1 cellular context compared by ENCODE assay signal in the genomic region with DNA sequence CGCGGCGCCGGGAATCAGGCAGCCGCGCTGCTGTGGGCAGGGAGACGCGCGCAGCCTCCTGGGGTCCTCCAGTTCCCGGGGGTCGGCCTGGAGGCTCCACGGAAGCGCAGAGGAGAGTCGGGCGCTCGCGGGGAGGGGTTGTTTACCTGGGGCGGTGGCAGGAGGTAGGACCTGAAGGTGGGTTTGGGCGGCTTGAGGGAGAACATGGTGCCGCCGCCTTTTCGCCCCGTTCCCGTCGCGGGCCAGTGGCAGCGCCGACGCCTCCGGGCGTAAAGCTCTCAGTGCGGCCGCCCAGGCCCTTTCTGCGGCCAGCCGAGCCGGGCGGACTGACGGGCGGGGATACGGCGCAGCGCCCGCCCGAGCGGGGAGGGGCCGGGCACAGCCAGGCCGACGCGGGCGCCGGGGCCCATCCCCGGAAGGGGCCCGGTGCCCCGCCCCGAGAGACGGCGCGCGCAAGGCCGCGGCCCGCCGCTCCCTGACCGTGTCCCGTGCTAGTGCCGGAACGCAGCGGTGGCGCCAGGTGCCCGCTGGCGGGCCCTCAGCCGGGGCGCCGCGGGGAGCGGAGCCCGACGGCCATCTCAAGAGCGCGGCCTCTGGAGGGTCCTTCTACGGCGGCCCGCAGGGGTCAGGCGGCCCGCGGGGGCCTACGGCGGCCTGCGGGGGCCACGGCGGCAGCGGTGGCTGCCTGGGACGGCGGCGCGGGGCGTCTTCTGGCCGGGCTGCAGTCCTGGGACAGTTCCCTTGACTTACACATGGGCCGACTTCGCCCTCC.
TF ChIP-seq lines count a peak whose summit lies in the region.

A gene with protein sequence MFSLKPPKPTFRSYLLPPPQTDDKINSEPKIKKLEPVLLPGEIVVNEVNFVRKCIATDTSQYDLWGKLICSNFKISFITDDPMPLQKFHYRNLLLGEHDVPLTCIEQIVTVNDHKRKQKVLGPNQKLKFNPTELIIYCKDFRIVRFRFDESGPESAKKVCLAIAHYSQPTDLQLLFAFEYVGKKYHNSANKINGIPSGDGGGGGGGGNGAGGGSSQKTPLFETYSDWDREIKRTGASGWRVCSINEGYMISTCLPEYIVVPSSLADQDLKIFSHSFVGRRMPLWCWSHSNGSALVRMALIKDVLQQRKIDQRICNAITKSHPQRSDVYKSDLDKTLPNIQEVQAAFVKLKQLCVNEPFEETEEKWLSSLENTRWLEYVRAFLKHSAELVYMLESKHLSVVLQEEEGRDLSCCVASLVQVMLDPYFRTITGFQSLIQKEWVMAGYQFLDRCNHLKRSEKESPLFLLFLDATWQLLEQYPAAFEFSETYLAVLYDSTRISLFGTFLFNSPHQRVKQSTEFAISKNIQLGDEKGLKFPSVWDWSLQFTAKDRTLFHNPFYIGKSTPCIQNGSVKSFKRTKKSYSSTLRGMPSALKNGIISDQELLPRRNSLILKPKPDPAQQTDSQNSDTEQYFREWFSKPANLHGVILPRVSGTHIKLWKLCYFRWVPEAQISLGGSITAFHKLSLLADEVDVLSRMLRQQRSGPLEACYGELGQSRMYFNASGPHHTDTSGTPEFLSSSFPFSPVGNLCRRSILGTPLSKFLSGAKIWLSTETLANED (minus strand): TSS at position 328 of the 772 bp plus-strand sequence. CDS start 122 bp downstream, at position 206.

TF ChIP-seq in K562, 482 proteins besides CTCF, POLR2A, EP300 and RAD21 (continued from another document and continues in another):
- TF ChIP-seq, protein P1, sequence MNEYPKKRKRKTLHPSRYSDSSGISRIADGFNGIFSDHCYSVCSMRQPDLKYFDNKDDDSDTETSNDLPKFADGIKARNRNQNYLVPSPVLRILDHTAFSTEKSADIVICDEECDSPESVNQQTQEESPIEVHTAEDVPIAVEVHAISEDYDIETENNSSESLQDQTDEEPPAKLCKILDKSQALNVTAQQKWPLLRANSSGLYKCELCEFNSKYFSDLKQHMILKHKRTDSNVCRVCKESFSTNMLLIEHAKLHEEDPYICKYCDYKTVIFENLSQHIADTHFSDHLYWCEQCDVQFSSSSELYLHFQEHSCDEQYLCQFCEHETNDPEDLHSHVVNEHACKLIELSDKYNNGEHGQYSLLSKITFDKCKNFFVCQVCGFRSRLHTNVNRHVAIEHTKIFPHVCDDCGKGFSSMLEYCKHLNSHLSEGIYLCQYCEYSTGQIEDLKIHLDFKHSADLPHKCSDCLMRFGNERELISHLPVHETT (CRISPR knock-in tag; conservative IDR thresholded peaks at IDR 0.05 in 1 of 2, IDR thresholded peaks at IDR 0.05 in 1 of 2) = peak in 1 of 2 experiments; percentile 86; a peak in 1 of 4 replicates
- TF ChIP-seq EWSR1 (IDR thresholded peaks at IDR 0.05; ENCODE audit: borderline replicate concordance, low read depth, partially characterized antibody) = no peak
- no peak for TF ChIP-seq SETDB1 (IDR thresholded peaks at IDR 0.05; ENCODE audit: low read length)
- no peak for TF ChIP-seq ERF (CRISPR knock-in tag; IDR thresholded peaks at IDR 0.05)
- TF ChIP-seq, protein P2, sequence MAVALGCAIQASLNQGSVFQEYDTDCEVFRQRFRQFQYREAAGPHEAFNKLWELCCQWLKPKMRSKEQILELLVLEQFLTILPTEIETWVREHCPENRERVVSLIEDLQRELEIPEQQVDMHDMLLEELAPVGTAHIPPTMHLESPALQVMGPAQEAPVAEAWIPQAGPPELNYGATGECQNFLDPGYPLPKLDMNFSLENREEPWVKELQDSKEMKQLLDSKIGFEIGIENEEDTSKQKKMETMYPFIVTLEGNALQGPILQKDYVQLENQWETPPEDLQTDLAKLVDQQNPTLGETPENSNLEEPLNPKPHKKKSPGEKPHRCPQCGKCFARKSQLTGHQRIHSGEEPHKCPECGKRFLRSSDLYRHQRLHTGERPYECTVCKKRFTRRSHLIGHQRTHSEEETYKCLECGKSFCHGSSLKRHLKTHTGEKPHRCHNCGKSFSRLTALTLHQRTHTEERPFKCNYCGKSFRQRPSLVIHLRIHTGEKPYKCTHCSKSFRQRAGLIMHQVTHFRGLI (CRISPR knock-in tag; IDR thresholded peaks at IDR 0.05) = no peak
- TF ChIP-seq IFI16 (CRISPR knock-in tag; IDR thresholded peaks at IDR 0.05) = no peak
- TF ChIP-seq CEBPG (CRISPR knock-in tag; IDR thresholded peaks at IDR 0.05) = no peak
- TF ChIP-seq CEBPG (tag; conservative IDR thresholded peaks at IDR 0.05 in 1 of 2, IDR thresholded peaks at IDR 0.05 in 1 of 2) = no peak
- TF ChIP-seq, protein P3, sequence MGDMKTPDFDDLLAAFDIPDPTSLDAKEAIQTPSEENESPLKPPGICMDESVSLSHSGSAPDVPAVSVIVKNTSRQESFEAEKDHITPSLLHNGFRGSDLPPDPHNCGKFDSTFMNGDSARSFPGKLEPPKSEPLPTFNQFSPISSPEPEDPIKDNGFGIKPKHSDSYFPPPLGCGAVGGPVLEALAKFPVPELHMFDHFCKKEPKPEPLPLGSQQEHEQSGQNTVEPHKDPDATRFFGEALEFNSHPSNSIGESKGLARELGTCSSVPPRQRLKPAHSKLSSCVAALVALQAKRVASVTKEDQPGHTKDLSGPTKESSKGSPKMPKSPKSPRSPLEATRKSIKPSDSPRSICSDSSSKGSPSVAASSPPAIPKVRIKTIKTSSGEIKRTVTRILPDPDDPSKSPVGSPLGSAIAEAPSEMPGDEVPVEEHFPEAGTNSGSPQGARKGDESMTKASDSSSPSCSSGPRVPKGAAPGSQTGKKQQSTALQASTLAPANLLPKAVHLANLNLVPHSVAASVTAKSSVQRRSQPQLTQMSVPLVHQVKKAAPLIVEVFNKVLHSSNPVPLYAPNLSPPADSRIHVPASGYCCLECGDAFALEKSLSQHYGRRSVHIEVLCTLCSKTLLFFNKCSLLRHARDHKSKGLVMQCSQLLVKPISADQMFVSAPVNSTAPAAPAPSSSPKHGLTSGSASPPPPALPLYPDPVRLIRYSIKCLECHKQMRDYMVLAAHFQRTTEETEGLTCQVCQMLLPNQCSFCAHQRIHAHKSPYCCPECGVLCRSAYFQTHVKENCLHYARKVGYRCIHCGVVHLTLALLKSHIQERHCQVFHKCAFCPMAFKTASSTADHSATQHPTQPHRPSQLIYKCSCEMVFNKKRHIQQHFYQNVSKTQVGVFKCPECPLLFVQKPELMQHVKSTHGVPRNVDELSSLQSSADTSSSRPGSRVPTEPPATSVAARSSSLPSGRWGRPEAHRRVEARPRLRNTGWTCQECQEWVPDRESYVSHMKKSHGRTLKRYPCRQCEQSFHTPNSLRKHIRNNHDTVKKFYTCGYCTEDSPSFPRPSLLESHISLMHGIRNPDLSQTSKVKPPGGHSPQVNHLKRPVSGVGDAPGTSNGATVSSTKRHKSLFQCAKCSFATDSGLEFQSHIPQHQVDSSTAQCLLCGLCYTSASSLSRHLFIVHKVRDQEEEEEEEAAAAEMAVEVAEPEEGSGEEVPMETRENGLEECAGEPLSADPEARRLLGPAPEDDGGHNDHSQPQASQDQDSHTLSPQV (IDR thresholded peaks at IDR 0.05) = peak; percentile 78; the same call in 1 of the 2 replicates
- TF ChIP-seq FIP1L1 (IDR thresholded peaks at IDR 0.05; ENCODE audit: low read depth, low read length, poor library complexity, severe bottlenecking) = peak; percentile 38
- no peak for TF ChIP-seq KLF10 (CRISPR knock-in tag; IDR thresholded peaks at IDR 0.05)
- TF ChIP-seq KAT7 (CRISPR knock-in tag; IDR thresholded peaks at IDR 0.05; ENCODE audit: borderline replicate concordance) = no peak
- TF ChIP-seq TEAD4 (IDR thresholded peaks at IDR 0.05; ENCODE audit: low read length) = no peak
- no peak for TF ChIP-seq TEAD4 (CRISPR knock-in tag; IDR thresholded peaks at IDR 0.05; ENCODE audit: borderline replicate concordance)
- no peak for TF ChIP-seq TAF9B (IDR thresholded peaks at IDR 0.05; ENCODE audit: partially characterized antibody)
- no peak for TF ChIP-seq HNRNPUL1 (IDR thresholded peaks at IDR 0.05; ENCODE audit: low read length)
- TF ChIP-seq YY1 (IDR thresholded peaks at IDR 0.05; ENCODE audit: borderline replicate concordance in 1 of 3, control insufficient read depth in 1 of 3, extremely low read depth in 1 of 3, insufficient read depth in 3 of 3, insufficient read length in 1 of 3, insufficient replicate concordance in 2 of 3, low read depth in 1 of 3, low read length in 2 of 3) = peak; percentile 5 to 71 (median 70)
- TF ChIP-seq MEF2A (IDR thresholded peaks at IDR 0.05; ENCODE audit: control insufficient read depth, low read depth, low read length) = no peak
- TF ChIP-seq ZNF212 (CRISPR knock-in tag; IDR thresholded peaks at IDR 0.05) = no peak
- peak; percentile 69; the same call in 1 of the 2 replicates for TF ChIP-seq ILF3 (IDR thresholded peaks at IDR 0.05; ENCODE audit: borderline replicate concordance)
- no peak for TF ChIP-seq NCOA2 (IDR thresholded peaks at IDR 0.05; ENCODE audit: partially characterized antibody in 2 of 2)
- no peak for TF ChIP-seq FOXJ3 (CRISPR knock-in tag; IDR thresholded peaks at IDR 0.05)
- TF ChIP-seq, protein P4, sequence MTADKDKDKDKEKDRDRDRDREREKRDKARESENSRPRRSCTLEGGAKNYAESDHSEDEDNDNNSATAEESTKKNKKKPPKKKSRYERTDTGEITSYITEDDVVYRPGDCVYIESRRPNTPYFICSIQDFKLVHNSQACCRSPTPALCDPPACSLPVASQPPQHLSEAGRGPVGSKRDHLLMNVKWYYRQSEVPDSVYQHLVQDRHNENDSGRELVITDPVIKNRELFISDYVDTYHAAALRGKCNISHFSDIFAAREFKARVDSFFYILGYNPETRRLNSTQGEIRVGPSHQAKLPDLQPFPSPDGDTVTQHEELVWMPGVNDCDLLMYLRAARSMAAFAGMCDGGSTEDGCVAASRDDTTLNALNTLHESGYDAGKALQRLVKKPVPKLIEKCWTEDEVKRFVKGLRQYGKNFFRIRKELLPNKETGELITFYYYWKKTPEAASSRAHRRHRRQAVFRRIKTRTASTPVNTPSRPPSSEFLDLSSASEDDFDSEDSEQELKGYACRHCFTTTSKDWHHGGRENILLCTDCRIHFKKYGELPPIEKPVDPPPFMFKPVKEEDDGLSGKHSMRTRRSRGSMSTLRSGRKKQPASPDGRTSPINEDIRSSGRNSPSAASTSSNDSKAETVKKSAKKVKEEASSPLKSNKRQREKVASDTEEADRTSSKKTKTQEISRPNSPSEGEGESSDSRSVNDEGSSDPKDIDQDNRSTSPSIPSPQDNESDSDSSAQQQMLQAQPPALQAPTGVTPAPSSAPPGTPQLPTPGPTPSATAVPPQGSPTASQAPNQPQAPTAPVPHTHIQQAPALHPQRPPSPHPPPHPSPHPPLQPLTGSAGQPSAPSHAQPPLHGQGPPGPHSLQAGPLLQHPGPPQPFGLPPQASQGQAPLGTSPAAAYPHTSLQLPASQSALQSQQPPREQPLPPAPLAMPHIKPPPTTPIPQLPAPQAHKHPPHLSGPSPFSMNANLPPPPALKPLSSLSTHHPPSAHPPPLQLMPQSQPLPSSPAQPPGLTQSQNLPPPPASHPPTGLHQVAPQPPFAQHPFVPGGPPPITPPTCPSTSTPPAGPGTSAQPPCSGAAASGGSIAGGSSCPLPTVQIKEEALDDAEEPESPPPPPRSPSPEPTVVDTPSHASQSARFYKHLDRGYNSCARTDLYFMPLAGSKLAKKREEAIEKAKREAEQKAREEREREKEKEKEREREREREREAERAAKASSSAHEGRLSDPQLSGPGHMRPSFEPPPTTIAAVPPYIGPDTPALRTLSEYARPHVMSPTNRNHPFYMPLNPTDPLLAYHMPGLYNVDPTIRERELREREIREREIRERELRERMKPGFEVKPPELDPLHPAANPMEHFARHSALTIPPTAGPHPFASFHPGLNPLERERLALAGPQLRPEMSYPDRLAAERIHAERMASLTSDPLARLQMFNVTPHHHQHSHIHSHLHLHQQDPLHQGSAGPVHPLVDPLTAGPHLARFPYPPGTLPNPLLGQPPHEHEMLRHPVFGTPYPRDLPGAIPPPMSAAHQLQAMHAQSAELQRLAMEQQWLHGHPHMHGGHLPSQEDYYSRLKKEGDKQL (CRISPR knock-in tag; IDR thresholded peaks at IDR 0.05; ENCODE audit: borderline replicate concordance) = no peak
- TF ChIP-seq CBX8 (IDR thresholded peaks at IDR 0.05; ENCODE audit: borderline replicate concordance, extremely low read depth, low read depth, low read length, poor library complexity, severe bottlenecking) = no peak
- no peak for TF ChIP-seq HEY1 (CRISPR knock-in tag; IDR thresholded peaks at IDR 0.05; ENCODE audit: borderline replicate concordance)
- no peak for TF ChIP-seq ZC3H4 (CRISPR knock-in tag; IDR thresholded peaks at IDR 0.05; ENCODE audit: borderline replicate concordance)
- TF ChIP-seq ZNF224 (CRISPR knock-in tag; IDR thresholded peaks at IDR 0.05) = no peak
- TF ChIP-seq, protein P5, sequence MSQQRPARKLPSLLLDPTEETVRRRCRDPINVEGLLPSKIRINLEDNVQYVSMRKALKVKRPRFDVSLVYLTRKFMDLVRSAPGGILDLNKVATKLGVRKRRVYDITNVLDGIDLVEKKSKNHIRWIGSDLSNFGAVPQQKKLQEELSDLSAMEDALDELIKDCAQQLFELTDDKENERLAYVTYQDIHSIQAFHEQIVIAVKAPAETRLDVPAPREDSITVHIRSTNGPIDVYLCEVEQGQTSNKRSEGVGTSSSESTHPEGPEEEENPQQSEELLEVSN (IDR thresholded peaks at IDR 0.05; ENCODE audit: borderline replicate concordance in 1 of 2, extremely low read depth in 1 of 2, insufficient read depth in 1 of 2, insufficient read length in 1 of 2, low read depth in 1 of 2, low read length in 1 of 2, poor library complexity in 1 of 2, severe bottlenecking in 1 of 2) = peak; percentile 25 to 75
- no peak for TF ChIP-seq HNRNPK (IDR thresholded peaks at IDR 0.05; ENCODE audit: low read depth, low read length, poor library complexity, severe bottlenecking)
- TF ChIP-seq ZNF695 (CRISPR knock-in tag; IDR thresholded peaks at IDR 0.05) = no peak
- TF ChIP-seq ZNF785 (CRISPR knock-in tag; IDR thresholded peaks at IDR 0.05) = no peak
- TF ChIP-seq KAT2B (IDR thresholded peaks at IDR 0.05; ENCODE audit: low read depth, low read length) = no peak
- TF ChIP-seq CHD4 (IDR thresholded peaks at IDR 0.05; ENCODE audit: insufficient read depth, insufficient replicate concordance, low read depth, low read length, poor library complexity, severe bottlenecking) = no peak
- TF ChIP-seq, protein P6, sequence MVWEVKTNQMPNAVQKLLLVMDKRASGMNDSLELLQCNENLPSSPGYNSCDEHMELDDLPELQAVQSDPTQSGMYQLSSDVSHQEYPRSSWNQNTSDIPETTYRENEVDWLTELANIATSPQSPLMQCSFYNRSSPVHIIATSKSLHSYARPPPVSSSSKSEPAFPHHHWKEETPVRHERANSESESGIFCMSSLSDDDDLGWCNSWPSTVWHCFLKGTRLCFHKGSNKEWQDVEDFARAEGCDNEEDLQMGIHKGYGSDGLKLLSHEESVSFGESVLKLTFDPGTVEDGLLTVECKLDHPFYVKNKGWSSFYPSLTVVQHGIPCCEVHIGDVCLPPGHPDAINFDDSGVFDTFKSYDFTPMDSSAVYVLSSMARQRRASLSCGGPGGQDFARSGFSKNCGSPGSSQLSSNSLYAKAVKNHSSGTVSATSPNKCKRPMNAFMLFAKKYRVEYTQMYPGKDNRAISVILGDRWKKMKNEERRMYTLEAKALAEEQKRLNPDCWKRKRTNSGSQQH (CRISPR knock-in tag; IDR thresholded peaks at IDR 0.05) = no peak
- no peak for TF ChIP-seq NBN (IDR thresholded peaks at IDR 0.05; ENCODE audit: low read depth)
- TF ChIP-seq PRMT5 (CRISPR knock-in tag; IDR thresholded peaks at IDR 0.05) = no peak
- no peak for TF ChIP-seq MAFK (IDR thresholded peaks at IDR 0.05; ENCODE audit: low read length)
